ENCODE assay signal across 24 cellular contexts in the genomic region with DNA sequence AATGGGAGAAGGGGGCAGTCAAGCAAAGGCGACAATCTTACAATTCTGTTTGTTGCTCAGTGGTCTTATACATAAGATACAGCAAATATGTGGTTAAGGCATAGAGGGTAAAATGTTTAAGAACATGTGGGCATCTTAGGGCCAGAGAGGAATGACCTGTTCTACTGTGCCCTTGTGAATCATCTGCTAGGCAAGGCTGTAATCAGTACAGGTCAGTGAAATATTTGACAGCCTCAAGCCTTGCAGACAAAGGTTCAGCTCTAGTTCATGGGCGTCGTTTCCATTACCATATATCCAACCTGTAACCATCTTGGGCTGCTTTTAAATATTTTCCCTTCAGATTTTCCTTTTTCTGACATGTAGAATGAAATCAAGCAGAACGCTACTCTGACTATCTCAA.
"Had no signal": no experiment of that assay in that cellular context is flagged by ENCODE, and none has a peak within 500 bp of the region (broad histone marks: within the 10 kb centered on the region; RNA-seq: fewer than 3 reads in every experiment).

No MANE protein-coding gene starts in this region.

- H3K27ac ChIP-seq: KMS-11 had no signal

- DNase-seq: activated B cell treated with CpG ODN at 0.5 μM for 24 hours; activated CD4-positive, alpha-beta T cell treated with anti-CD3 and anti-CD28 coated beads for 1 hour; activated CD4-positive, alpha-beta T cell treated with anti-CD3 and anti-CD28 coated beads, Interleukin-2, amount 10 ng/mL, durations not matched to agents 24 days and 14 days; activated CD4-positive, alpha-beta T cell treated with anti-CD3 and anti-CD28 coated beads, Interleukin-2, amount 50 U/mL, for 48 hours; activated CD8-positive, alpha-beta memory T cell treated with anti-CD3 and anti-CD28 coated beads for 24 hours; activated effector memory CD4-positive, alpha-beta T cell treated with anti-CD3 and anti-CD28 coated beads, Interleukin-2, amount 50 U/mL, for 16 hours; activated naive CD4-positive, alpha-beta T cell treated with anti-CD3 and anti-CD28 coated beads for 36 hours; activated T-cell treated with anti-CD3 and anti-CD28 coated beads, Interleukin-2, amount 50 U/mL, for 4 hours; cerebellar nuclear complex; NCI-H1092; NCI-H1417; NCI-H1930; NCI-H2107; NCI-H2171 treated with DMSO at 0.1 percent for 48 hours; NCI-H345; NCI-H510A; NCI-H526 treated with DMSO at 0.1 percent for 48 hours; SIG-M5; T-cell; T-helper 2 cell; T1000 had no signal

- H3K4me2 ChIP-seq: KMS-11 had no signal

- FAIRE-seq: RCC 7860, TTC549 had no signal

- H3K9ac ChIP-seq: KMS-11 had no signal
